Comparison of ENCODE assay signal across 20 cellular contexts in the genomic region with DNA sequence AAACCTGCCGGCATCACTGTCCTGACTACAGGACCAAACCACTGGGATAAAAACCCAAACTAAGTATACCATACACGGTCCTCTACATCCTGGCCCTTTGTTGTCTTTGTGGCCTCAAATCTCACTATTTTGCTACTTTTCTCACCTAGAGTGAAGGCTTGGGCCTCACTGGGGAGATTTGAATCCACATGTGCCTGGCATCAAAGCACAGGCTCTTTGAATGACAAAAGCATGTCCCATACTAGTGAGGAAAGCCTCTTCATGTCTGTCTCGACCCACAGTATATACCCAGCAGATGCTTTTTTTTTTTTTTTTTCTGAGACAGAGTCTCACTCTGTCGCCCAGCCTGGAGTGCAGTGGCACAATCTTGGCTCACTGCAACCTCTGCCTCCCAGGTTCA.
A peak's percentile ranks its signal among the peaks of the same experiment; 100 is the strongest.
DNase-seq lines count a peak whose midpoint lies in the region; ATAC-seq, FAIRE-seq and TF ChIP-seq lines count a peak whose summit lies in the region.
"Had no signal": no experiment of that assay in that cellular context is flagged by ENCODE, and none has a peak within 500 bp of the region (broad histone marks: within the 10 kb centered on the region; RNA-seq: fewer than 3 reads in every experiment).

No MANE protein-coding gene starts in this region.

- H2AFZ ChIP-seq in mammary epithelial cell (ENCODE audit: low read depth, low read length) (peak overlapping the region; percentile 44), keratinocyte (ENCODE audit: control insufficient read depth, low read length) (no peak overlapping the region)
- H2AFZ ChIP-seq: GM23338 had no signal

- H3K27ac ChIP-seq in mammary epithelial cell (ENCODE audit: insufficient read depth, low read depth, low read length) (peak overlapping the region; percentile 65), breast epithelium (no peak overlapping the region), keratinocyte (ENCODE audit: control insufficient read depth, insufficient read depth, low read length) (peak overlapping the region; percentile 46)

- intact Hi-C loops in mammary epithelial cell (cut with micrococcal nuclease), result loop anchor here (5.0 kb wide), 2 partner anchors 70 to 185 kb away; no protein-coding TSS in a partner anchor
- intact Hi-C loops in breast epithelium (cut with DNase I; ENCODE audit: low total_unique reads), result no loop called here

- H3K36me3 ChIP-seq in mammary epithelial cell (ENCODE audit: insufficient read depth, low read length), result no peaks in the 10 kb centered on the region
- H3K36me3 ChIP-seq in breast epithelium, result no peaks in the 10 kb centered on the region
- H3K36me3 ChIP-seq in keratinocyte (ENCODE audit: control insufficient read depth in 2 of 2, extremely low read depth in 1 of 2, insufficient read depth in 2 of 2, low read length in 2 of 2), result no peaks in the 10 kb centered on the region
- H3K36me3 ChIP-seq: BE2C had no signal

- DNase-seq in mammary epithelial cell, result no peak
- DNase-seq in breast epithelium (ENCODE audit: low spot score in 2 of 2), result no peak
- DNase-seq in WTC11 (ENCODE audit: low spot score), result no peak
- DNase-seq in keratinocyte (ENCODE audit: low read depth, low spot score), result no peak
- no peak for DNase-seq in ecto neural progenitor cell (ENCODE audit: low spot score)
- no peak for DNase-seq in activated CD4-positive, CD25-positive, alpha-beta regulatory T cell (lab: John Stamatoyannopoulos, UW)
- DNase-seq: BE2C; C1 segment of cervical spinal cord; CD4-positive, CD25-positive, alpha-beta regulatory T cell; CD8-positive, alpha-beta memory T cell; COR-L47; GDM1; H7; HFFc6 had no signal

- no peaks in the 10 kb centered on the region for H3K9me1 ChIP-seq in keratinocyte (ENCODE audit: control insufficient read depth, extremely low read depth, insufficient read depth, low read length)

- no peaks in the 10 kb centered on the region for H3K27me3 ChIP-seq in mammary epithelial cell (ENCODE audit: insufficient read depth, low read length)
- no peaks in the 10 kb centered on the region for H3K27me3 ChIP-seq in breast epithelium
- H3K27me3 ChIP-seq in keratinocyte (ENCODE audit: control insufficient read depth, extremely low read depth, insufficient read depth, low read length), result no peaks in the 10 kb centered on the region
- H3K27me3 ChIP-seq: BE2C had no signal

- TF ChIP-seq POLR2A in breast epithelium (IDR thresholded peaks at IDR 0.05), result no peak

- 80% methylated on average over 4 of the region's 4 CpGs for WGBS in mammary epithelial cell (ENCODE audit: low coverage, missing lambda C conversion rate)

- H3K27me3 Mint-ChIP-seq in WTC11 (ENCODE audit: low read depth), result peaks cover under 1% of the 10 kb centered on the region

- H3K79me2 ChIP-seq in mammary epithelial cell (ENCODE audit: insufficient read depth, low read length) (no peaks in the 10 kb centered on the region), keratinocyte (ENCODE audit: control insufficient read depth, insufficient read depth, low read length) (no peaks in the 10 kb centered on the region)

- TF ChIP-seq CTCF in mammary epithelial cell (conservative IDR thresholded peaks at IDR 0.05 in 1 of 2, IDR thresholded peaks at IDR 0.05 in 1 of 2; ENCODE audit: extremely low read depth in 1 of 2, insufficient read depth in 1 of 2, low read depth in 1 of 2, low read length in 2 of 2) (no peak), breast epithelium (IDR thresholded peaks at IDR 0.05) (no peak), WTC11 (IDR thresholded peaks at IDR 0.05) (no peak), keratinocyte (optimal IDR thresholded peaks at IDR 0.05 in 1 of 3, IDR thresholded peaks at IDR 0.05 in 1 of 3, conservative IDR thresholded peaks at IDR 0.05 in 1 of 3; ENCODE audit: extremely low read depth in 1 of 3, insufficient read depth in 2 of 3, low read length in 3 of 3) (no peak)

- peak overlapping the region; percentile 29 for H3K4me2 ChIP-seq in mammary epithelial cell (ENCODE audit: insufficient read depth, low read depth, low read length)
- peak overlapping the region; percentile 33 for H3K4me2 ChIP-seq in keratinocyte (ENCODE audit: control insufficient read depth, extremely low read depth, insufficient read depth, low read depth, low read length)
- H3K4me2 ChIP-seq: GM23338 had no signal

- H3K27ac Mint-ChIP-seq in WTC11, result no peak overlapping the region
- H3K27ac Mint-ChIP-seq: CD4-positive, CD25-positive, alpha-beta regulatory T cell; CD8-positive, alpha-beta memory T cell; GM23338; HFFc6 had no signal

- no TSS peak for BruUV-seq in mammary epithelial cell (replicated peaks; lab: Mats Ljungman, UMichigan)

- CTCF ChIA-PET in mammary epithelial cell (lab: Charles Lee; ENCODE audit: low non-redundant PET), result no interaction called here
- CTCF ChIA-PET in WTC11 (lab: Charles Lee), result no interaction called here

- peaks cover 46% of the 10 kb centered on the region for H3K4me1 ChIP-seq in mammary epithelial cell (ENCODE audit: insufficient read depth, low read length)
- H3K4me1 ChIP-seq in breast epithelium, result no peaks in the 10 kb centered on the region
- H3K4me1 ChIP-seq in keratinocyte (ENCODE audit: control insufficient read depth, extremely low read depth, insufficient read depth, low read length), result peaks cover 41% of the 10 kb centered on the region
- H3K4me1 ChIP-seq: BE2C had no signal

- no peaks in the 10 kb centered on the region for H3K36me3 Mint-ChIP-seq in WTC11
- H3K36me3 Mint-ChIP-seq: CD4-positive, CD25-positive, alpha-beta regulatory T cell; CD8-positive, alpha-beta memory T cell had no signal

- dilution Hi-C loops in mammary epithelial cell (cut with HindIII; ENCODE audit: low sequenced_read_pairs) (no loop called here), keratinocyte (cut with MboI; ENCODE audit: extremely low pct_ligation_motif_present, low sequenced_read_pairs) (no loop called here)

- H3K9me3 ChIP-seq in mammary epithelial cell (replicated peaks; ENCODE audit: insufficient read depth, low read length), result no peaks in the 10 kb centered on the region
- no peaks in the 10 kb centered on the region for H3K9me3 ChIP-seq in breast epithelium
- no peaks in the 10 kb centered on the region for H3K9me3 ChIP-seq in keratinocyte (ENCODE audit: control insufficient read depth, low read depth, low read length)
- H3K9me3 ChIP-seq: BE2C had no signal

- H3K9ac ChIP-seq in mammary epithelial cell (ENCODE audit: insufficient read depth, low read length) (no peak overlapping the region), keratinocyte (ENCODE audit: control insufficient read depth, extremely low read depth, insufficient read depth, low read length) (no peak overlapping the region)

- no peak for FAIRE-seq in keratinocyte (lab: Jason Lieb, UNC)
- FAIRE-seq: GM12892, GM18507, HepG2 had no signal

- H3K4me3 Mint-ChIP-seq in WTC11, result no peak overlapping the region
- H3K4me3 Mint-ChIP-seq: CD4-positive, CD25-positive, alpha-beta regulatory T cell; CD8-positive, alpha-beta memory T cell; GM23338; HFFc6 had no signal

- H3K9me3 Mint-ChIP-seq in WTC11, result no peaks in the 10 kb centered on the region
- H3K9me3 Mint-ChIP-seq: CD8-positive, alpha-beta memory T cell; GM23338 had no signal

- no peaks in the 10 kb centered on the region for H4K20me1 ChIP-seq in mammary epithelial cell (ENCODE audit: insufficient read depth, low read length)
- no peaks in the 10 kb centered on the region for H4K20me1 ChIP-seq in keratinocyte (ENCODE audit: control insufficient read depth, extremely low read depth, insufficient read depth, low read length)

- ATAC-seq in WTC11 (peak; percentile 59), GM21381 (IDR thresholded peaks at IDR 0.05; ENCODE audit: unreplicated experiment) (no peak)
- ATAC-seq: GM23338, HCT116, HepG2 had no signal

- peaks cover 15% of the 10 kb centered on the region for H3K4me1 Mint-ChIP-seq in WTC11
- H3K4me1 Mint-ChIP-seq: CD4-positive, CD25-positive, alpha-beta regulatory T cell; CD8-positive, alpha-beta memory T cell had no signal

- POLR2A ChIA-PET in WTC11 (lab: Charles Lee), result no interaction called here

- H3K4me3 ChIP-seq in mammary epithelial cell (replicated peaks in 1 of 3; ENCODE audit: insufficient read depth in 1 of 3, low read depth in 2 of 3, low read length in 3 of 3) (no peak overlapping the region), breast epithelium (no peak overlapping the region), keratinocyte (ENCODE audit: control insufficient read depth in 2 of 3, extremely low read depth in 1 of 3, insufficient read depth in 2 of 3, low read depth in 1 of 3, low read length in 3 of 3) (no peak overlapping the region)
- H3K4me3 ChIP-seq: GM23338 had no signal

- in situ Hi-C loops in mammary epithelial cell (cut with MboI; ENCODE audit: low sequenced_read_pairs in 2 of 2), result no loop called here

TF ChIP-seq in WTC11, 78 proteins besides CTCF, POLR2A, EP300 and RAD21:
- TF ChIP-seq, protein P1, sequence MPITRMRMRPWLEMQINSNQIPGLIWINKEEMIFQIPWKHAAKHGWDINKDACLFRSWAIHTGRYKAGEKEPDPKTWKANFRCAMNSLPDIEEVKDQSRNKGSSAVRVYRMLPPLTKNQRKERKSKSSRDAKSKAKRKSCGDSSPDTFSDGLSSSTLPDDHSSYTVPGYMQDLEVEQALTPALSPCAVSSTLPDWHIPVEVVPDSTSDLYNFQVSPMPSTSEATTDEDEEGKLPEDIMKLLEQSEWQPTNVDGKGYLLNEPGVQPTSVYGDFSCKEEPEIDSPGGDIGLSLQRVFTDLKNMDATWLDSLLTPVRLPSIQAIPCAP (CRISPR knock-in tag; IDR thresholded peaks at IDR 0.05), result 0 out of 2 replicates have a peak, but pooled peaks have one; percentile 29
- TF ChIP-seq, protein P2, sequence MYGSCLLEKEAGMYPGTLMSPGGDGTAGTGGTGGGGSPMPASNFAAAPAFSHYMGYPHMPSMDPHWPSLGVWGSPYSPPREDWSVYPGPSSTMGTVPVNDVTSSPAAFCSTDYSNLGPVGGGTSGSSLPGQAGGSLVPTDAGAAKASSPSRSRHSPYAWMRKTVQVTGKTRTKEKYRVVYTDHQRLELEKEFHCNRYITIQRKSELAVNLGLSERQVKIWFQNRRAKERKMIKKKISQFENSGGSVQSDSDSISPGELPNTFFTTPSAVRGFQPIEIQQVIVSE (CRISPR knock-in tag; IDR thresholded peaks at IDR 0.05; ENCODE audit: borderline replicate concordance), result no peak
- TF ChIP-seq JAZF1 (CRISPR knock-in tag; IDR thresholded peaks at IDR 0.05), result no peak

Comparison
In these comparisons a context has a peak if more than half of its experiments do, and no peak if none do; other contexts are left out.
1. H3K27ac ChIP-seq: peak in mammary epithelial cell (single experiment) and keratinocyte (single experiment); none in breast epithelium (0 of 2).